8 cellular contexts compared by ENCODE assay signal in the genomic region with DNA sequence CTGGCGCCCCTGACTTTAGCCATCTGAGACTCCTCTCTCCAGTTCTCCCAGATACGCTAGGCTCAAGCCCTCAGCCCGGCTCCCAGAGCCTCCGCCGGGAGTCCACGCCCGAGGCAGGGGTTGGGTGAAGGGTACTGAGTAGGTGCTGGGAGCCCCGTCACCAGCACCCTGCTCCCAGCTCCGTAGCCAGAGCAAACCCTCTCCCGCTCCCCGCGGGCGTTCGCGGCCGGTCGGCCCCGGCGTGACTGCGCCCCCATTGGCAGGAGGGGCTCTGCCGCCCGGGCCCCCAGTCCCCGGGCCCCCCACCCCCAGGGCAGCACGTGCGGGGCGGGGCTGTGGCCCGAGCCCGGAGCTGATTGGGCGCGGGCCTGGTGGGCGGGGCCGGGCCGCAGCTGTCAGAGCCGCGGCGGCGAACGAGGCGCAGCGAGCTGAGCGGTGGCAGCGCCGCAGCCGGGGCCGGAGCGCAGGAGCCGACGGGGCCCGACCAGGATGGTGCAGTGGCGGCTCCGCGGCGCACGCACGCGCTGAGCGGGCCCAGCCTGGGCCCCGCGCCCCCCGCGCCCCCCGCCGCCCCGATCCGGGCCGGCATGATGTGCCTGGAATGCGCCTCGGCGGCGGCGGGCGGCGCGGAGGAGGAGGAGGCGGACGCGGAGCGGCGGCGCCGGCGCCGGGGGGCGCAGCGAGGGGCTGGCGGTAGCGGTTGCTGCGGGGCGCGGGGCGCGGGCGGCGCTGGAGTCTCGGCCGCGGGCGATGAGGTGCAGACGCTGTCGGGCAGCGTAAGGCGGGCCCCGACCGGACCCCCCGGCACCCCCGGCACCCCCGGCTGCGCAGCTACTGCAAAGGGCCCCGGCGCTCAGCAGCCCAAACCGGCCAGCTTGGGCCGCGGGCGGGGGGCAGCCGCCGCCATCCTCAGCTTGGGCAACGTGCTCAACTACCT. TPM values are rescaled to one million over a fixed set of nuclear protein-coding genes. Genes with fewer than 3 reads are reported as not detected.
DNase-seq lines count a peak whose midpoint lies in the region; TF ChIP-seq lines count a peak whose summit lies in the region.

A gene with protein sequence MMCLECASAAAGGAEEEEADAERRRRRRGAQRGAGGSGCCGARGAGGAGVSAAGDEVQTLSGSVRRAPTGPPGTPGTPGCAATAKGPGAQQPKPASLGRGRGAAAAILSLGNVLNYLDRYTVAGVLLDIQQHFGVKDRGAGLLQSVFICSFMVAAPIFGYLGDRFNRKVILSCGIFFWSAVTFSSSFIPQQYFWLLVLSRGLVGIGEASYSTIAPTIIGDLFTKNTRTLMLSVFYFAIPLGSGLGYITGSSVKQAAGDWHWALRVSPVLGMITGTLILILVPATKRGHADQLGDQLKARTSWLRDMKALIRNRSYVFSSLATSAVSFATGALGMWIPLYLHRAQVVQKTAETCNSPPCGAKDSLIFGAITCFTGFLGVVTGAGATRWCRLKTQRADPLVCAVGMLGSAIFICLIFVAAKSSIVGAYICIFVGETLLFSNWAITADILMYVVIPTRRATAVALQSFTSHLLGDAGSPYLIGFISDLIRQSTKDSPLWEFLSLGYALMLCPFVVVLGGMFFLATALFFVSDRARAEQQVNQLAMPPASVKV (plus strand): TSS at position 421 of the 937 bp plus-strand sequence. CDS start 167 bp downstream, at position 588.

- peaks cover 33% of the 10 kb centered on the region for H3K4me1 Mint-ChIP-seq in mesothelial cell of epicardium

- H3K9me3 Mint-ChIP-seq in mesothelial cell of epicardium = no peaks in the 10 kb centered on the region

- no peaks in the 10 kb centered on the region for H3K36me3 Mint-ChIP-seq in mesothelial cell of epicardium

- TF ChIP-seq CTCF in epithelial cell of esophagus (IDR thresholded peaks at IDR 0.05; ENCODE audit: insufficient read depth, low read depth, low read length, missing control alignments) (no peak), mesothelial cell of epicardium (IDR thresholded peaks at IDR 0.05; ENCODE audit: unreplicated experiment) (no peak)

- H3K27ac Mint-ChIP-seq in mesothelial cell of epicardium = peak within 1 kb of the TSS; percentile 21

- peak within 1 kb of the TSS; percentile 21 for H3K4me3 ChIP-seq in epithelial cell of esophagus (ENCODE audit: low read length)

- H3K4me3 Mint-ChIP-seq in mesothelial cell of epicardium = peak within 1 kb of the TSS; percentile 83

- DNase-seq in COLO668 (lab: John Stamatoyannopoulos, UW; ENCODE audit: unreplicated experiment) (peak; percentile 69), HCEC 1CT (peak; percentile 13), NCI-H460 (ENCODE audit: extremely low read depth, low read depth) (peak; percentile 45), activated T-cell treated with anti-CD3 and anti-CD28 coated beads for 24 hours (ENCODE audit: low read depth) (peak; percentile 54), epithelial cell of esophagus (ENCODE audit: low read depth) (peak; percentile 69), mesothelial cell of epicardium (ENCODE audit: low spot score in 2 of 2, unreplicated experiment in 2 of 2) (peak; percentile 56 to 75), KG1 (lab: John Stamatoyannopoulos, UW) (no peak)
- DNase-seq in stimulated activated CD8-positive, alpha-beta memory T cell treated with anti-CD3 and anti-CD28 coated beads, Interleukin-15, amount 100 ng/mL, for 24 hours (ENCODE audit: low read depth) = peak; percentile 40

- peaks cover 39% of the 10 kb centered on the region for H3K27me3 Mint-ChIP-seq in mesothelial cell of epicardium (ENCODE audit: low read depth)

RNA-seq across cellular contexts. Expression of the gene that starts here (rescaled TPM):
- total RNA-seq in NCI-H460 (2014; rRNA removed; shearing (Covaris generic)) = 0.52 TPM in 1 of 2 replicates, not detected in the other
- polyA plus RNA-seq in NCI-H460 (2014; cell fraction: nucleus; rRNA removed) = 0.25 TPM in 1 of 2 replicates, not detected in the other
- total RNA-seq in mesothelial cell of epicardium = 12.2 to 13.7 TPM (median 13.2 TPM) in 3 replicates

Comparison
In these comparisons a context has a peak if more than half of its experiments do, and no peak if none do; other contexts are left out.
1. Peak in DNase-seq in NCI-H460; RNA of the gene not detected or under 1 TPM.